In the genomic region with DNA sequence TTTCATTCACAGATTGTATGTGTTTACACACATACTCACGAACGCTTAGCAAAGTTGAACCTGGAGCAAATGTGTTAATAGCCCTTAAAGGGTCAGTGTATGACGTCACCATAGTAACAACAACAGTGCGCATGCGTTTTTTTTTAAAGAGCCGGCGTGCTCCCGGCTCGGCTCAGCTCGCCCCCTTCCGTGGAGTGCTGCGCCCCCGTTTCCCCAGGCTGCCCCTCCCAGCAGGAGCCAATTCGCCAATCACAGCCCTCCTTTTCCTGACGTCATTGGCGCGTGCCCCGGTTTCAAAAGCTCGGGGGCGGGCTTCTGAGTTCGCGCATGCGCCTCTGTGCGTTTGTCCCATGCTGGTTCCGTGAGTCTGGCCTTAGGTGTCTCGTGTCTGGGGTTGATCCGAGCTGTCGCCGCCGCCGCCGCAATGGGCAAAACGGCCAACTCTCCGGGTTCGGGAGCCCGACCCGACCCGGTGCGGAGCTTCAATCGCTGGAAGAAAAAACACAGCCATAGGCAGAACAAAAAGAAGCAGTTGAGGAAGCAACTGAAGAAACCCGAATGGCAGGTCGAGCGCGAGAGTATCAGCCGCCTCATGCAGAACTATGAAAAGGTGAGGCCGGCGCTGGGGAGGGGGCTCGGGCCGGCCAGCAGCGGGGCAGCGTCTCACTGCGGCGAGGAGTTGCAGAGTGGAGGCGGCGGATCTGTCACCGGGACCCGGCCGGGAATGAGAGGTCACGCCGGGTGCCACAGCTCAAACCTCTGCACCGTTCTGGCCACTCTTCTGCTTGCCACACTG, we compare ENCODE assay signal across 8 cellular contexts. TPM values are rescaled to one million over a fixed set of nuclear protein-coding genes. Genes with fewer than 3 reads are reported as not detected.
DNase-seq lines count a peak whose midpoint lies in the region; ATAC-seq and TF ChIP-seq lines count a peak whose summit lies in the region.

A gene (plus strand): TSS at position 340 of the 796 bp plus-strand sequence. CDS start 85 bp downstream, at position 425.

- ATAC-seq in GM19372 (IDR thresholded peaks at IDR 0.05; ENCODE audit: low read depth, unreplicated experiment) (peak; percentile 91), HG03558 (IDR thresholded peaks at IDR 0.05; ENCODE audit: extremely low read depth, unreplicated experiment) (peak; percentile 50), left lung (peak; percentile 99)

- H3K9me3 ChIP-seq in left lung, result no peaks in the 10 kb centered on the region

- H3K27ac ChIP-seq in C4-2B (peak within 1 kb of the TSS; percentile 74), left lung (peak within 1 kb of the TSS; percentile 31 to 40)

- H3K36me3 ChIP-seq in left lung, result no peaks in the 10 kb centered on the region

- no peaks in the 10 kb centered on the region for H3K27me3 ChIP-seq in left lung

- peaks cover 5 to 36% of the 10 kb centered on the region in 2 donors for H3K4me1 ChIP-seq in left lung

- H3K4me3 ChIP-seq in left lung, result peak within 1 kb of the TSS; percentile 70 to 85

- intact Hi-C loops in left lung (cut with DNase I), result no loop called here

- DNase-seq in NCI-H748 treated with DMSO at 0.1 percent for 48 hours (lab: John Stamatoyannopoulos, UW) (peak; percentile 86), dermis blood vessel endothelial cell (peak; percentile 99), left lung (peak; percentile 96 to 98)
- peak; percentile 95 to 99 for DNase-seq in activated CD4-positive, alpha-beta T cell treated with anti-CD3 and anti-CD28 coated beads, Interleukin-2, amount 50 U/mL, for 24 hours (ENCODE audit: low read depth in 1 of 2, low spot score in 1 of 2)
- DNase-seq in stimulated activated CD4-positive, alpha-beta T cell treated with anti-CD3 and anti-CD28 coated beads, Interleukin-2, amount 100 ng/mL, for 48 hours, result peak; percentile 95

- TF ChIP-seq CTCF in C4-2B (conservative IDR thresholded peaks at IDR 0.05), result peak; percentile 21
- TF ChIP-seq CTCF in left lung (IDR thresholded peaks at IDR 0.05), result no peak

RNA-seq across cellular contexts. Expression of the gene that starts here (rescaled TPM):
- total RNA-seq in dermis blood vessel endothelial cell (36.9 and 64.0 TPM in 2 replicates), left lung (10 to 100 TPM; 16.5 to 24.0 TPM)

Comparison
In these comparisons a context has a peak if more than half of its experiments do, and no peak if none do; other contexts are left out.
1. Peak in every context shown above with its lines: DNase-seq, ATAC-seq, H3K4me3 ChIP-seq and H3K27ac ChIP-seq.